ENCODE assay signal across 15 cellular contexts in genomic region chr6:33831725-33832124, GRCh38. TPM values are rescaled to one million over a fixed set of nuclear protein-coding genes. Genes with fewer than 3 reads are reported as not detected.
"Had no signal": no experiment of that assay in that cellular context is flagged by ENCODE, and none has a peak within 500 bp of the region (broad histone marks: within the 10 kb centered on the region; RNA-seq: fewer than 3 reads in every experiment).

No MANE protein-coding gene starts in this region.

RNA-seq across cellular contexts. Expression of gene MLN, which starts 27.9 kb away (rescaled TPM):
- total RNA-seq: stomach, subcutaneous adipose tissue, suprapubic skin, temporal lobe, testis, thoracic aorta, thyroid gland, tibial nerve, transverse colon, upper lobe of left lung, upper lobe of right lung, ureter, urinary bladder, uterus, vagina had no signal
- polyA plus RNA-seq: stomach, urinary bladder had no signal
